Comparison of ENCODE assay signal across 3 cellular contexts in the genomic region with DNA sequence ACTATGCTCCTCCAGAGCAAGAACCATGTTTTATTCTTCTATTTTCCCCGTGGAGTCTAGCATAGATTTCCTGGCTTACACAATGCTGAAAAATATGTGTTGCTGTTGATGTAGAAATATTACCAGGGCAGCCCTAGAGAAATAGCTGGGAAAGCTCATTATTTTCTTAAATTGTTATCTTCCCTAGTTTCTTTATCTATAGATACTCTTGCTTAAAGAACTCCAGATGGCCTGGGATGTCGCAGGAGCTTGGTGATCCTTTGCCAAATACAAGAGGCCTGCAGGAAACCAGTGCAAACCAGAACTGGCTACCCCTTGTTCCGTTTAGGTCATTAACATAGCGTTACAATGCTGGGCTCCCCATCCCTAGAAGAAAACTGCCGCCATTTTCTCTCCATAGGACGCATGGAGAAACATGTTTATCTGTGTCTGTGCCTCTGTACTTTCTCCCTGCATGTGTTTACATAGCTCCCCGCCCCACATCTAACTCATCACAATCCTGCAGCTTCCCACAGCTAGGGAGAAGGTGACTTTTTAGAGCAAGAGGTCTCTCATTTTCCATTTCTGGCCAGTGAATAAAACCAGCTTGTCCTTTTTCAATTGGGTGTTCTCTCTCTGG.
TF ChIP-seq lines count a peak whose summit lies in the region.

No MANE protein-coding gene starts in this region.

TF ChIP-seq in SK-N-SH, 30 proteins besides CTCF, POLR2A, EP300 and RAD21 (continues in another document):
- TF ChIP-seq ELF1 (IDR thresholded peaks at IDR 0.05) (no peak), RFX5 (IDR thresholded peaks at IDR 0.05; ENCODE audit: low read length) (no peak), EZH2phosphoT487 (IDR thresholded peaks at IDR 0.05; ENCODE audit: borderline replicate concordance, low read depth) (no peak), TCF12 (IDR thresholded peaks at IDR 0.05) (no peak), POLR2AphosphoS5 (IDR thresholded peaks at IDR 0.05; ENCODE audit: low read depth, low read length) (no peak), FOXJ3 (CRISPR knock-in tag; IDR thresholded peaks at IDR 0.05) (no peak), SIN3A (IDR thresholded peaks at IDR 0.05; ENCODE audit: borderline replicate concordance, low read depth, low read length) (no peak), RCOR1 (IDR thresholded peaks at IDR 0.05; ENCODE audit: low read length) (no peak), CHD2 (IDR thresholded peaks at IDR 0.05; ENCODE audit: low read length, partially characterized antibody) (no peak), YY1 (IDR thresholded peaks at IDR 0.05; ENCODE audit: low read depth) (no peak), JUND (IDR thresholded peaks at IDR 0.05) (no peak)
- TF ChIP-seq, protein P1, sequence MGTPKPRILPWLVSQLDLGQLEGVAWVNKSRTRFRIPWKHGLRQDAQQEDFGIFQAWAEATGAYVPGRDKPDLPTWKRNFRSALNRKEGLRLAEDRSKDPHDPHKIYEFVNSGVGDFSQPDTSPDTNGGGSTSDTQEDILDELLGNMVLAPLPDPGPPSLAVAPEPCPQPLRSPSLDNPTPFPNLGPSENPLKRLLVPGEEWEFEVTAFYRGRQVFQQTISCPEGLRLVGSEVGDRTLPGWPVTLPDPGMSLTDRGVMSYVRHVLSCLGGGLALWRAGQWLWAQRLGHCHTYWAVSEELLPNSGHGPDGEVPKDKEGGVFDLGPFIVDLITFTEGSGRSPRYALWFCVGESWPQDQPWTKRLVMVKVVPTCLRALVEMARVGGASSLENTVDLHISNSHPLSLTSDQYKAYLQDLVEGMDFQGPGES (IDR thresholded peaks at IDR 0.05; ENCODE audit: low read depth, low read length), result no peak
- TF ChIP-seq, protein P2, sequence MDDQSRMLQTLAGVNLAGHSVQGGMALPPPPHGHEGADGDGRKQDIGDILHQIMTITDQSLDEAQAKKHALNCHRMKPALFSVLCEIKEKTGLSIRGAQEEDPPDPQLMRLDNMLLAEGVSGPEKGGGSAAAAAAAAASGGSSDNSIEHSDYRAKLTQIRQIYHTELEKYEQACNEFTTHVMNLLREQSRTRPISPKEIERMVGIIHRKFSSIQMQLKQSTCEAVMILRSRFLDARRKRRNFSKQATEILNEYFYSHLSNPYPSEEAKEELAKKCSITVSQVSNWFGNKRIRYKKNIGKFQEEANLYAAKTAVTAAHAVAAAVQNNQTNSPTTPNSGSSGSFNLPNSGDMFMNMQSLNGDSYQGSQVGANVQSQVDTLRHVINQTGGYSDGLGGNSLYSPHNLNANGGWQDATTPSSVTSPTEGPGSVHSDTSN (IDR thresholded peaks at IDR 0.05), result no peak
- TF ChIP-seq, protein P3, sequence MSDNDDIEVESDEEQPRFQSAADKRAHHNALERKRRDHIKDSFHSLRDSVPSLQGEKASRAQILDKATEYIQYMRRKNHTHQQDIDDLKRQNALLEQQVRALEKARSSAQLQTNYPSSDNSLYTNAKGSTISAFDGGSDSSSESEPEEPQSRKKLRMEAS (IDR thresholded peaks at IDR 0.05; ENCODE audit: low read depth), result no peak
- TF ChIP-seq, protein P4, sequence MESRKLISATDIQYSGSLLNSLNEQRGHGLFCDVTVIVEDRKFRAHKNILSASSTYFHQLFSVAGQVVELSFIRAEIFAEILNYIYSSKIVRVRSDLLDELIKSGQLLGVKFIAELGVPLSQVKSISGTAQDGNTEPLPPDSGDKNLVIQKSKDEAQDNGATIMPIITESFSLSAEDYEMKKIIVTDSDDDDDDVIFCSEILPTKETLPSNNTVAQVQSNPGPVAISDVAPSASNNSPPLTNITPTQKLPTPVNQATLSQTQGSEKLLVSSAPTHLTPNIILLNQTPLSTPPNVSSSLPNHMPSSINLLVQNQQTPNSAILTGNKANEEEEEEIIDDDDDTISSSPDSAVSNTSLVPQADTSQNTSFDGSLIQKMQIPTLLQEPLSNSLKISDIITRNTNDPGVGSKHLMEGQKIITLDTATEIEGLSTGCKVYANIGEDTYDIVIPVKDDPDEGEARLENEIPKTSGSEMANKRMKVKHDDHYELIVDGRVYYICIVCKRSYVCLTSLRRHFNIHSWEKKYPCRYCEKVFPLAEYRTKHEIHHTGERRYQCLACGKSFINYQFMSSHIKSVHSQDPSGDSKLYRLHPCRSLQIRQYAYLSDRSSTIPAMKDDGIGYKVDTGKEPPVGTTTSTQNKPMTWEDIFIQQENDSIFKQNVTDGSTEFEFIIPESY (IDR thresholded peaks at IDR 0.05; ENCODE audit: borderline replicate concordance, low read depth), result no peak
- TF ChIP-seq, protein P5, sequence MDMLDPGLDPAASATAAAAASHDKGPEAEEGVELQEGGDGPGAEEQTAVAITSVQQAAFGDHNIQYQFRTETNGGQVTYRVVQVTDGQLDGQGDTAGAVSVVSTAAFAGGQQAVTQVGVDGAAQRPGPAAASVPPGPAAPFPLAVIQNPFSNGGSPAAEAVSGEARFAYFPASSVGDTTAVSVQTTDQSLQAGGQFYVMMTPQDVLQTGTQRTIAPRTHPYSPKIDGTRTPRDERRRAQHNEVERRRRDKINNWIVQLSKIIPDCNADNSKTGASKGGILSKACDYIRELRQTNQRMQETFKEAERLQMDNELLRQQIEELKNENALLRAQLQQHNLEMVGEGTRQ (IDR thresholded peaks at IDR 0.05; ENCODE audit: borderline replicate concordance, low read depth, low read length), result no peak

TF ChIP-seq in H1, 55 proteins besides CTCF, POLR2A, EP300 and RAD21:
- TF ChIP-seq BRCA1 (IDR thresholded peaks at IDR 0.05; ENCODE audit: low read depth, low read length) (no peak), SIN3A (conservative IDR thresholded peaks at IDR 0.05 in 1 of 2, IDR thresholded peaks at IDR 0.05 in 1 of 2; ENCODE audit: low read depth in 1 of 2, low read length in 2 of 2) (no peak), JUN (IDR thresholded peaks at IDR 0.05; ENCODE audit: low read depth, low read length) (no peak), SP4 (IDR thresholded peaks at IDR 0.05; ENCODE audit: low read length) (no peak)

TF ChIP-seq in HepG2, 621 proteins besides CTCF, POLR2A, EP300 and RAD21:
- no peak for TF ChIP-seq TGIF2 (CRISPR knock-in tag; IDR thresholded peaks at IDR 0.05)
- no peak for TF ChIP-seq ZNF124 (CRISPR knock-in tag; IDR thresholded peaks at IDR 0.05)
- no peak for TF ChIP-seq ZNF296 (CRISPR knock-in tag; conservative IDR thresholded peaks at IDR 0.05)
- TF ChIP-seq ZNF652 (CRISPR knock-in tag; IDR thresholded peaks at IDR 0.05; ENCODE audit: borderline replicate concordance, low read depth), result no peak
- TF ChIP-seq, protein P6, sequence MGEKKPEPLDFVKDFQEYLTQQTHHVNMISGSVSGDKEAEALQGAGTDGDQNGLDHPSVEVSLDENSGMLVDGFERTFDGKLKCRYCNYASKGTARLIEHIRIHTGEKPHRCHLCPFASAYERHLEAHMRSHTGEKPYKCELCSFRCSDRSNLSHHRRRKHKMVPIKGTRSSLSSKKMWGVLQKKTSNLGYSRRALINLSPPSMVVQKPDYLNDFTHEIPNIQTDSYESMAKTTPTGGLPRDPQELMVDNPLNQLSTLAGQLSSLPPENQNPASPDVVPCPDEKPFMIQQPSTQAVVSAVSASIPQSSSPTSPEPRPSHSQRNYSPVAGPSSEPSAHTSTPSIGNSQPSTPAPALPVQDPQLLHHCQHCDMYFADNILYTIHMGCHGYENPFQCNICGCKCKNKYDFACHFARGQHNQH (CRISPR knock-in tag; IDR thresholded peaks at IDR 0.05), result no peak
- no peak for TF ChIP-seq ZNF75D (CRISPR knock-in tag; IDR thresholded peaks at IDR 0.05; ENCODE audit: borderline replicate concordance)
- no peak for TF ChIP-seq TOE1 (CRISPR knock-in tag; IDR thresholded peaks at IDR 0.05)
- TF ChIP-seq NFIB (CRISPR knock-in tag; IDR thresholded peaks at IDR 0.05; ENCODE audit: borderline replicate concordance), result no peak
- TF ChIP-seq ZFYVE20 (CRISPR knock-in tag; IDR thresholded peaks at IDR 0.05; ENCODE audit: borderline replicate concordance, low read depth), result no peak
- no peak for TF ChIP-seq ZMYM2 (CRISPR knock-in tag; IDR thresholded peaks at IDR 0.05)
- no peak for TF ChIP-seq ZBTB8A (CRISPR knock-in tag; IDR thresholded peaks at IDR 0.05; ENCODE audit: borderline replicate concordance, low read depth)
